In the genomic region with DNA sequence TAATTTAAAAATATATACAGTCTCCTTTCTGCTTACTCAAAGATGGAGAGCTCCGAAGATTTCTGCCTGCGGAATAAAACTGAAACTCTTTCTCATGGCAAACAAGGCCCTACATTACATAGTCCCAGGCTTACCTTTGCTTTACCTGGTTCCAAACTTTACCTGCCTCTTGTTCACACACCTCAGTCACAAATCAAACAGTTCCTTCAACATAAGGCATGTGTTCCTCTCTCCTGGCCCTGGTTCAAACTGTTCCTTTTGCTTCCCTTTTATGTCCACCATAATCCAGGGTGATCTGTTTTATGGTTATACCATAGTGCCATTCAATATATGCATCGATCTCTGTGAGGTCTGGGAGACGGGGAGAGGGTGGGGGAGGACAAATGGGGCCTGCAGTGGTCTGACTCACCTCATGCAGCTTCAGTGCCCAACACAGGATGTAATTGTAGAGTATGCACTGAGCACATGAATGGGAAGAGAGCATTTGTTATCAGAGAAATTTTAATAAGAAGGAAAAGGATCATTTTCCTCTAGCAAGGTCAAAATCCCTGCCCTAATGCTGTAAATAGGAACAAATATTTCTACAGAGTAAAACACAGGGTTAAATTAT, we compare ENCODE assay signal across 24 cellular contexts.
DNase-seq lines count a peak whose midpoint lies in the region; ATAC-seq and TF ChIP-seq lines count a peak whose summit lies in the region.
"Had no signal": no experiment of that assay in that cellular context is flagged by ENCODE, and none has a peak within 500 bp of the region (broad histone marks: within the 10 kb centered on the region; RNA-seq: fewer than 3 reads in every experiment).

No MANE protein-coding gene starts in this region.

- 0 out of 2 replicates have a peak overlapping the region, but pooled peaks have one; percentile 28 for H4K91ac ChIP-seq in IMR-90 (ENCODE audit: insufficient read depth, low read depth, low read length)

- H2BK15ac ChIP-seq in IMR-90 (ENCODE audit: low read depth, low read length): peak overlapping the region; percentile 15; the same call in 1 of the 3 replicates

- peaks cover 6% of the 10 kb centered on the region for H3K9me3 Mint-ChIP-seq in chondrocyte (ENCODE audit: low read depth)
- H3K9me3 Mint-ChIP-seq: activated naive CD4-positive, alpha-beta T cell treated with anti-CD3 and anti-CD28 coated beads for 36 hours; nephron progenitor cell; T-helper 2 cell treated with Interferon-gamma antibody and Interleukin-4, amounts not matched to agents 5 μg/mL and 100 μg/mL, for 36 hours had no signal

- H3K4me3 ChIP-seq in SK-N-SH (ENCODE audit: low read depth in 2 of 2, low read length in 1 of 2) (no peak overlapping the region), IMR-90 (ENCODE audit: insufficient read depth, low read depth, low read length) (no peak overlapping the region), mucosa of descending colon (no peak overlapping the region), thyroid gland (replicated peaks in 1 of 3) (no peak overlapping the region)
- H3K4me3 ChIP-seq: cardiac muscle cell, pancreas, right atrium auricular region, vagina had no signal

- peak overlapping the region; percentile 20; the same call in 1 of the 2 replicates for H2AK5ac ChIP-seq in IMR-90 (ENCODE audit: low read depth, low read length)

- no peak overlapping the region; the same call in 1 of the 2 replicates for H4K5ac ChIP-seq in IMR-90 (ENCODE audit: low read depth, low read length)

- intact Hi-C loops in IMR-90 (cut with micrococcal nuclease) (no loop called here), mucosa of descending colon (cut with DNase I, micrococcal nuclease) (no loop called here), thyroid gland (cut with DNase I) (no loop called here)

- H2BK120ac ChIP-seq in IMR-90 (ENCODE audit: low read depth, low read length): peak overlapping the region; percentile 76

- H3K9me2 ChIP-seq in SK-N-SH: no peaks in the 10 kb centered on the region

- no peak overlapping the region for H2BK5ac ChIP-seq in IMR-90 (ENCODE audit: low read depth, low read length, poor library complexity, severe bottlenecking)

- peak overlapping the region; percentile 55; the same call in 1 of the 2 replicates for H3K4ac ChIP-seq in IMR-90 (ENCODE audit: low read depth, low read length)

- peak overlapping the region; percentile 14 for H3K14ac ChIP-seq in IMR-90 (replicated peaks; ENCODE audit: low read depth, low read length)

- H2AFZ ChIP-seq in SK-N-SH (ENCODE audit: low read depth) (peak overlapping the region; percentile 77), IMR-90 (replicated peaks; ENCODE audit: low read length, poor library complexity) (no peak overlapping the region)

- H3K18ac ChIP-seq in IMR-90 (ENCODE audit: low read depth, low read length): no peak overlapping the region

- H3K56ac ChIP-seq in IMR-90 (ENCODE audit: extremely low read depth, insufficient read depth, low read length): no peak overlapping the region

- in situ Hi-C loops in IMR-90 (cut with MboI; ENCODE audit: low sequenced_read_pairs): no loop called here

- H3K27me3 ChIP-seq in SK-N-SH (ENCODE audit: insufficient read depth) (no peaks in the 10 kb centered on the region), IMR-90 (ENCODE audit: control insufficient read depth, insufficient read depth, low read length) (no peaks in the 10 kb centered on the region), thyroid gland (no peaks in the 10 kb centered on the region)
- H3K27me3 ChIP-seq: BE2C, cardiac muscle cell, pancreas, right atrium auricular region, vagina had no signal

- no peaks in the 10 kb centered on the region for H3K27me3 Mint-ChIP-seq in chondrocyte (ENCODE audit: low read depth)

- H2BK20ac ChIP-seq in IMR-90 (ENCODE audit: low read depth, low read length): peak overlapping the region; percentile 63; the same call in 1 of the 2 replicates

- no peak overlapping the region for H3K4me3 Mint-ChIP-seq in chondrocyte (ENCODE audit: unreplicated experiment)
- H3K4me3 Mint-ChIP-seq: activated naive CD4-positive, alpha-beta T cell treated with anti-CD3 and anti-CD28 coated beads for 36 hours; nephron progenitor cell; T-helper 2 cell treated with Interferon-gamma antibody and Interleukin-4, amounts not matched to agents 5 μg/mL and 100 μg/mL, for 36 hours had no signal

- no peaks in the 10 kb centered on the region for H3K79me1 ChIP-seq in IMR-90 (ENCODE audit: low read depth in 1 of 2, low read length in 2 of 2)

- peak overlapping the region; percentile 15 to 43; a peak in 1 of 4 replicates for H4K8ac ChIP-seq in IMR-90 (ENCODE audit: low read depth in 2 of 2, low read length in 2 of 2)

- H3K9me3 ChIP-seq in SK-N-SH: no peaks in the 10 kb centered on the region
- no peaks in the 10 kb centered on the region for H3K9me3 ChIP-seq in IMR-90 (ENCODE audit: control insufficient read depth, insufficient read depth, low read length)
- no peaks in the 10 kb centered on the region for H3K9me3 ChIP-seq in mucosa of descending colon
- H3K9me3 ChIP-seq in thyroid gland: no peaks in the 10 kb centered on the region
- H3K9me3 ChIP-seq: BE2C, pancreas, right atrium auricular region, vagina had no signal

- H3K9ac ChIP-seq in SK-N-SH: no peak overlapping the region; the same call in 1 of the 2 replicates
- no peak overlapping the region for H3K9ac ChIP-seq in IMR-90 (ENCODE audit: low read depth, low read length)

- no peak overlapping the region for H3K23ac ChIP-seq in IMR-90 (ENCODE audit: low read depth, low read length)

- H3F3A ChIP-seq in SK-N-SH (replicated peaks; ENCODE audit: insufficient read depth): peaks cover 17% of the 10 kb centered on the region

- no peak for TF ChIP-seq POLR2A in IMR-90 (IDR thresholded peaks at IDR 0.05; ENCODE audit: low read depth, low read length)
- no peak for TF ChIP-seq POLR2A in thyroid gland (IDR thresholded peaks at IDR 0.05)

- POLR2A ChIA-PET in SK-N-SH (lab: Yijun Ruan, JAX) (no interaction called here), IMR-90 (lab: Charles Lee; ENCODE audit: unreplicated experiment) (no interaction called here)

- H3K27ac ChIP-seq in SK-N-SH (ENCODE audit: low read depth in 2 of 2, low read length in 1 of 2) (peak overlapping the region in 1 of 2 experiments; percentile 27; a peak in 2 of 4 replicates), IMR-90 (ENCODE audit: insufficient read depth, low read length) (no peak overlapping the region), thyroid gland (no peak overlapping the region)
- H3K27ac ChIP-seq: cardiac muscle cell, pancreas, vagina had no signal

- peak overlapping the region; percentile 29 for H3K27ac Mint-ChIP-seq in chondrocyte (ENCODE audit: unreplicated experiment)
- H3K27ac Mint-ChIP-seq: activated naive CD4-positive, alpha-beta T cell treated with anti-CD3 and anti-CD28 coated beads for 36 hours; nephron progenitor cell; T-helper 2 cell treated with Interferon-gamma antibody and Interleukin-4, amounts not matched to agents 5 μg/mL and 100 μg/mL, for 36 hours had no signal

- CTCF ChIA-PET in SK-N-SH (lab: Yijun Ruan, JAX): interaction anchor here (1.1 kb wide), 1 partner anchor 52 kb away, joined by 4 read pairs; no protein-coding TSS in a partner anchor
- CTCF ChIA-PET in IMR-90 (lab: Yijun Ruan, JAX): no interaction called here

- no peak for TF ChIP-seq RAD21 in SK-N-SH (IDR thresholded peaks at IDR 0.05; ENCODE audit: low read length)
- no peak for TF ChIP-seq RAD21 in IMR-90 (IDR thresholded peaks at IDR 0.05; ENCODE audit: low read length)

- H2AK9ac ChIP-seq in IMR-90 (replicated peaks; ENCODE audit: low read depth, low read length, poor library complexity): no peak overlapping the region

- H3K36me3 ChIP-seq in SK-N-SH (replicated peaks in 1 of 2; ENCODE audit: control insufficient read depth in 1 of 2, insufficient read depth in 2 of 2, low read length in 1 of 2): no peaks in the 10 kb centered on the region
- H3K36me3 ChIP-seq in IMR-90 (ENCODE audit: control insufficient read depth, insufficient read depth, low read length): no peaks in the 10 kb centered on the region
- no peaks in the 10 kb centered on the region for H3K36me3 ChIP-seq in mucosa of descending colon (ENCODE audit: low read depth)
- H3K36me3 ChIP-seq in thyroid gland: no peaks in the 10 kb centered on the region
- H3K36me3 ChIP-seq: BE2C, cardiac muscle cell, pancreas, right atrium auricular region, vagina had no signal

- DNase-seq in SK-N-SH (no peak), IMR-90 (peak; percentile 38), chondrocyte (ENCODE audit: low spot score) (no peak), mucosa of descending colon (no peak), HUDEP-2 (lab: John Stamatoyannopoulos, UW; ENCODE audit: unreplicated experiment in 76 of 76) (no peak), thyroid gland (no peak)
- DNase-seq: activated CD4-positive, alpha-beta T cell treated with anti-CD3 and anti-CD28 coated beads, Interleukin-2, amount 50 U/mL, for 1 hour; activated naive CD4-positive, alpha-beta T cell treated with anti-CD3 and anti-CD28 coated beads for 36 hours; amniotic stem cell; BE2C; COR-L47; KBM-7; NCI-H146; NCI-H69; nephron progenitor cell; pancreas; stimulated activated CD4-positive, alpha-beta T cell treated with anti-CD3 and anti-CD28 coated beads, Interleukin-4, amount 100 ng/mL, for 24 hours; stimulated activated naive CD4-positive, alpha-beta T cell had no signal

- H3K4me2 ChIP-seq in SK-N-SH (peak overlapping the region; percentile 23; the same call in 1 of the 2 replicates), IMR-90 (ENCODE audit: low read depth, low read length) (no peak overlapping the region)

- ATAC-seq in SK-N-SH treated with all-trans-retinoic acid at 6 μM for 48 hours (no peak), IMR-90 (ENCODE audit: low read depth) (no peak), mucosa of descending colon (peak; percentile 53), HG02852 (IDR thresholded peaks at IDR 0.05; ENCODE audit: unreplicated experiment) (no peak)
- ATAC-seq: pancreas had no signal

- dilution Hi-C loops in IMR-90 (cut with HindIII; ENCODE audit: low sequenced_read_pairs, unreplicated experiment): no loop called here

- 21% methylated on average over 4 of the region's 4 CpGs for WGBS in SK-N-SH (ENCODE audit: low lambda C conversion rate)
- 82% methylated on average over 2 of the region's 4 CpGs; no CpG with 5 or more reads in 1 of the 2 experiments for WGBS in IMR-90 (ENCODE audit: extremely low coverage in 2 of 2, insufficient read length in 1 of 2), 2 experiments
- 85% methylated on average over 4 of the region's 4 CpGs for WGBS in thyroid gland, 2 donors

- TF ChIP-seq EP300 in SK-N-SH (IDR thresholded peaks at IDR 0.05; ENCODE audit: borderline replicate concordance in 1 of 2, low read depth in 1 of 2, low read length in 1 of 2): no peak

- no TSS peak for BruUV-seq in IMR-90 (replicated peaks; lab: Mats Ljungman, UMichigan)

- H3K4me1 Mint-ChIP-seq in chondrocyte (ENCODE audit: low read depth): peaks cover 66% of the 10 kb centered on the region
- H3K4me1 Mint-ChIP-seq: nephron progenitor cell had no signal

- no peak for TF ChIP-seq CTCF in SK-N-SH (IDR thresholded peaks at IDR 0.05)
- no peak for TF ChIP-seq CTCF in IMR-90 (conservative IDR thresholded peaks at IDR 0.05; ENCODE audit: low read depth, low read length)
- no peak for TF ChIP-seq CTCF in chondrocyte (IDR thresholded peaks at IDR 0.05)
- TF ChIP-seq CTCF in mucosa of descending colon (IDR thresholded peaks at IDR 0.05): no peak
- TF ChIP-seq CTCF in thyroid gland (IDR thresholded peaks at IDR 0.05): no peak

- H4K20me1 ChIP-seq in SK-N-SH (ENCODE audit: insufficient read depth) (no peaks in the 10 kb centered on the region), IMR-90 (ENCODE audit: insufficient read depth, low read length) (no peaks in the 10 kb centered on the region)

- no peaks in the 10 kb centered on the region for H3K79me2 ChIP-seq in SK-N-SH (ENCODE audit: insufficient read depth)

- H3K4me1 ChIP-seq in SK-N-SH (ENCODE audit: control insufficient read depth in 1 of 2, insufficient read depth in 2 of 2, low read depth in 1 of 2, low read length in 1 of 2): peaks cover 5 to 44% of the 10 kb centered on the region in 2 experiments
- peaks cover 13% of the 10 kb centered on the region for H3K4me1 ChIP-seq in IMR-90 (ENCODE audit: control insufficient read depth, insufficient read depth, low read length)
- H3K4me1 ChIP-seq in mucosa of descending colon (ENCODE audit: low read depth): no peaks in the 10 kb centered on the region
- H3K4me1 ChIP-seq in thyroid gland: no peaks in the 10 kb centered on the region
- H3K4me1 ChIP-seq: BE2C, pancreas had no signal

- peaks cover 12% of the 10 kb centered on the region for H3K9me1 ChIP-seq in IMR-90 (ENCODE audit: insufficient read depth, low read length)

- H3K36me3 Mint-ChIP-seq in chondrocyte (ENCODE audit: low read depth): no peaks in the 10 kb centered on the region
